Comparison of ENCODE assay signal across 8 cellular contexts in the genomic region with DNA sequence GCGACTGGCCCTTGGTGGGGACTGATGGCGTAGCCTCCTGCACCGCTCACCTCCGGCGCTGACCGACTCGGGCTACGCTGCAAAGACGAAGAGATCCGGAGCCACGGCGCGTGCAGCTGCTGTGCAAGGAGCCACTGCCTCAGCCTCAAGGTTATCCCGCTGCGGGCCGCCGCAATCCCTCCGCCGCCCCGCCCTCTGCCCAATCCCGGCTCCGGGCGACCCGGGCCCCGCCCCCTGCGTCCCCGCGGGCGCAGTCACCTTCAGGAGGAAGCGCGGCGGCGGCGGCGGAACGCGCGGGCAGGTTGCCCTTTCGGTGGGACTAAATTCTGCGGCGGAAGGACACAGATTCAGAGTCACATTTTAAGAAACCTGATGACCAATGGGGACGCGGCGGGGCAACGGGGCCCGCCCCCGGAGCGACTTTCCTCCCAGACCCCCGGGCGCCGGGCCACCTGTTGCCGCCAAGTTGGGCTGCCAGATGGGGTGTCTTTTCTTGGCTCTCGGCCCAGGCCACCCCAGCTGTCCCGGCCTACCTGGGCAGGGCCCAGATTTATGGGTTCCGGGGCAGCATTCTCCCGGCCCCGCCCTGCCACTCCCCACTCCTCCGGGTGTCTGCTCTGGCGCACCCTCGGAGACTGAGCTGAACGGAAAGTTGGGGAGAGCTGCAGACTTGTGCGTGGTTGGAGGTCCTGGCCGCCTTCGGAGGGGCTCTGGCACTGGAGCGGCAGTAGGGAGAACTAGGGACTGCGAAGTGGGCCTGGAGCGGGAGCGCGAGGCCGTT. TPM values are rescaled to one million over a fixed set of nuclear protein-coding genes. Genes with fewer than 3 reads are reported as not detected.
DNase-seq lines count a peak whose midpoint lies in the region; ATAC-seq and TF ChIP-seq lines count a peak whose summit lies in the region.

PKM (minus strand) TSS at position 125 of the 781 bp plus-strand sequence. CDS start 12,093 bp downstream, outside the sequence.

- H3K4me1 ChIP-seq in gastroesophageal sphincter (peaks cover 8 to 48% (median 27%) of the 10 kb centered on the region in 3 donors), neutrophil (ENCODE audit: control insufficient read depth in 1 of 2, insufficient read depth in 1 of 2, low read depth in 1 of 2, low read length in 1 of 2) (peaks cover 51 to 56% of the 10 kb centered on the region in 2 experiments)

- peak; percentile 97 to 98 for TF ChIP-seq POLR2A in gastroesophageal sphincter (IDR thresholded peaks at IDR 0.05)

- peak within 1 kb of the TSS; percentile 78 for H3K9ac ChIP-seq in SK-N-MC (ENCODE audit: insufficient read length)

- no peaks in the 10 kb centered on the region for H3K27me3 Mint-ChIP-seq in activated naive CD4-positive, alpha-beta T cell treated with anti-CD3 and anti-CD28 coated beads, Interleukin-2, amount 10 ng/mL, durations not matched to agents 7 days and 5 days

- peak within 1 kb of the TSS; percentile 96 for H3K4me3 Mint-ChIP-seq in activated naive CD4-positive, alpha-beta T cell treated with anti-CD3 and anti-CD28 coated beads, Interleukin-2, amount 10 ng/mL, durations not matched to agents 7 days and 5 days

- no peak for TF ChIP-seq CTCF in HFF-Myc (IDR thresholded peaks at IDR 0.05; ENCODE audit: low read depth, low read length, missing control alignments)
- TF ChIP-seq CTCF in gastroesophageal sphincter (IDR thresholded peaks at IDR 0.05), result peak in 1 of 4 experiments; percentile 19
- TF ChIP-seq CTCF in neutrophil (IDR thresholded peaks at IDR 0.05), result peak; percentile 28
- no peak for TF ChIP-seq CTCF in subcutaneous adipose tissue (IDR thresholded peaks at IDR 0.05; ENCODE audit: low read depth)

- peaks cover 50% of the 10 kb centered on the region for H3K4me1 Mint-ChIP-seq in activated naive CD4-positive, alpha-beta T cell treated with anti-CD3 and anti-CD28 coated beads, Interleukin-2, amount 10 ng/mL, durations not matched to agents 7 days and 5 days

- H3K9me3 Mint-ChIP-seq in activated naive CD4-positive, alpha-beta T cell treated with anti-CD3 and anti-CD28 coated beads, Interleukin-2, amount 10 ng/mL, durations not matched to agents 7 days and 5 days, result no peaks in the 10 kb centered on the region

- DNase-seq in GF-D8 (lab: John Stamatoyannopoulos, UW), result peak; percentile 90
- peak; percentile 97 for DNase-seq in HFF-Myc (ENCODE audit: extremely low read depth, low read depth)
- DNase-seq in NCI-H1048 (lab: John Stamatoyannopoulos, UW), result peak; percentile 92
- DNase-seq in SK-N-MC (ENCODE audit: low read depth, low spot score), result peak; percentile 91
- peak; percentile 96 for DNase-seq in activated naive CD4-positive, alpha-beta T cell treated with anti-CD3 and anti-CD28 coated beads, Interleukin-2, amount 10 ng/mL, durations not matched to agents 7 days and 5 days

- H3K27me3 ChIP-seq in gastroesophageal sphincter, result no peaks in the 10 kb centered on the region
- no peaks in the 10 kb centered on the region for H3K27me3 ChIP-seq in neutrophil

- peak; percentile 89 for ATAC-seq in gastroesophageal sphincter

- no peaks in the 10 kb centered on the region for H3K36me3 ChIP-seq in SK-N-MC (ENCODE audit: insufficient read depth, low read length)
- H3K36me3 ChIP-seq in gastroesophageal sphincter, result no peaks in the 10 kb centered on the region
- H3K36me3 ChIP-seq in neutrophil, result no peaks in the 10 kb centered on the region

- peak within 1 kb of the TSS; percentile 96 for H3K27ac Mint-ChIP-seq in activated naive CD4-positive, alpha-beta T cell treated with anti-CD3 and anti-CD28 coated beads, Interleukin-2, amount 10 ng/mL, durations not matched to agents 7 days and 5 days

- WGBS in gastroesophageal sphincter (ENCODE audit: low coverage in 1 of 2), 2 donors, result 0% methylated on average over 9 of the region's 70 CpGs; no CpG with 5 or more reads in 1 of the 2 donors

- TF ChIP-seq EP300 in gastroesophageal sphincter (IDR thresholded peaks at IDR 0.05), result no peak

- peaks cover 31% of the 10 kb centered on the region for H3K36me3 Mint-ChIP-seq in activated naive CD4-positive, alpha-beta T cell treated with anti-CD3 and anti-CD28 coated beads, Interleukin-2, amount 10 ng/mL, durations not matched to agents 7 days and 5 days

- H3K4me3 ChIP-seq in HFF-Myc (replicated peaks; ENCODE audit: low read depth, low read length), result peak within 1 kb of the TSS; percentile 84
- peak within 1 kb of the TSS; percentile 96 for H3K4me3 ChIP-seq in SK-N-MC
- H3K4me3 ChIP-seq in gastroesophageal sphincter, result peak within 1 kb of the TSS; percentile 89 to 90
- H3K4me3 ChIP-seq in neutrophil (ENCODE audit: low read depth in 1 of 2, low read length in 1 of 2), result peak within 1 kb of the TSS; percentile 86 to 96

- CTCF ChIA-PET in activated naive CD4-positive, alpha-beta T cell treated with anti-CD3 and anti-CD28 coated beads, Interleukin-2, amount 10 ng/mL, durations not matched to agents 7 days and 5 days (lab: Charles Lee), result interaction anchor here (0.9 kb wide), 1 partner anchor 9 kb away, joined by 3 read pairs; no protein-coding TSS in a partner anchor

- H3K9me3 ChIP-seq in SK-N-MC (ENCODE audit: low read depth, low read length) (no peaks in the 10 kb centered on the region), gastroesophageal sphincter (no peaks in the 10 kb centered on the region), neutrophil (no peaks in the 10 kb centered on the region)

- H3K27ac ChIP-seq in SK-N-MC (peak within 1 kb of the TSS; percentile 79), gastroesophageal sphincter (peak within 1 kb of the TSS; percentile 92 to 98 (median 97)), neutrophil (peak within 1 kb of the TSS; percentile 96)

RNA-seq across cellular contexts. Expression of gene PKM, which starts in this region (rescaled TPM):
- total RNA-seq in gastroesophageal sphincter, result 100 to 1,000 TPM; 343 to 646 (median 543) TPM
- total RNA-seq in subcutaneous adipose tissue, result 100 to 1,000 TPM; 119 to 353 (median 168) TPM

Comparison
In these comparisons a context has a peak if more than half of its experiments do, and no peak if none do; other contexts are left out.
1. Peak in every context shown above with its lines: DNase-seq, ATAC-seq, H3K4me3 ChIP-seq and H3K27ac ChIP-seq.